Comparison of ENCODE assay signal across 9 cellular contexts in genomic region chr1:115839706-115840095, GRCh38. TPM values are rescaled to one million over a fixed set of nuclear protein-coding genes. Genes with fewer than 3 reads are reported as not detected.
DNase-seq lines count a peak whose midpoint lies in the region; ATAC-seq, FAIRE-seq and TF ChIP-seq lines count a peak whose summit lies in the region.
"Had no signal": no experiment of that assay in that cellular context is flagged by ENCODE, and none has a peak within 500 bp of the region (broad histone marks: within the 10 kb centered on the region; RNA-seq: fewer than 3 reads in every experiment).

No MANE protein-coding gene starts in this region.

- H3K36me3 ChIP-seq in GM23248 (ENCODE audit: low read depth): no peaks in the 10 kb centered on the region
- no peaks in the 10 kb centered on the region for H3K36me3 ChIP-seq in pancreas

- H3K27me3 ChIP-seq in GM23248 (replicated peaks; ENCODE audit: insufficient read depth): peaks cover 72% of the 10 kb centered on the region
- H3K27me3 ChIP-seq in pancreas: peaks cover 0 to 53% (median 31%) of the 10 kb centered on the region in 4 donors

- no peaks in the 10 kb centered on the region for H4K20me1 ChIP-seq in GM23248 (ENCODE audit: insufficient read depth)

- H3K27ac ChIP-seq in GM23248 (no peak overlapping the region), pancreas (no peak overlapping the region)

- no peak overlapping the region for H3K9ac ChIP-seq in GM23248

- intact Hi-C loops in pancreas (cut with DNase I): no loop called here

- DNase-seq in GM23248 (peak; percentile 32), NCI-H2227 (lab: John Stamatoyannopoulos, UW; ENCODE audit: unreplicated experiment) (peak; percentile 55), epithelial cell of esophagus (ENCODE audit: low read depth) (peak; percentile 19), pancreas (no peak), iPS-NIHi11 (ENCODE audit: low spot score) (no peak), kidney tubule cell (ENCODE audit: low spot score) (no peak)
- no peak for DNase-seq in activated naive CD4-positive, alpha-beta T cell treated with anti-CD3 and anti-CD28 coated beads, Interleukin-2, amount 50 U/mL, for 16 hours

- peak in 1 of 4 donors; percentile 27 for ATAC-seq in pancreas
- ATAC-seq in HG02840 (IDR thresholded peaks at IDR 0.05; ENCODE audit: low FRiP score, unreplicated experiment): no peak

- peak overlapping the region; percentile 51 for H3K4me3 ChIP-seq in GM23248
- H3K4me3 ChIP-seq in epithelial cell of esophagus (ENCODE audit: low read length): peak overlapping the region; percentile 51
- peak overlapping the region; percentile 10 to 43 (median 22) for H3K4me3 ChIP-seq in pancreas

- TF ChIP-seq CTCF in epithelial cell of esophagus (IDR thresholded peaks at IDR 0.05; ENCODE audit: insufficient read depth, low read depth, low read length, missing control alignments) (no peak), pancreas (IDR thresholded peaks at IDR 0.05) (no peak)

- no peaks in the 10 kb centered on the region for H3K4me1 ChIP-seq in GM23248 (ENCODE audit: insufficient read depth)
- H3K4me1 ChIP-seq in pancreas: peaks cover 7 to 15% (median 13%) of the 10 kb centered on the region in 3 donors

- in situ Hi-C loops in GM23248 (cut with MboI): no loop called here

- no peaks in the 10 kb centered on the region for H3F3A ChIP-seq in GM23248 (ENCODE audit: insufficient read depth)

- peak overlapping the region; percentile 69 for H2AFZ ChIP-seq in GM23248

- no peaks in the 10 kb centered on the region for H3K9me3 ChIP-seq in GM23248 (ENCODE audit: low read depth)
- H3K9me3 ChIP-seq in pancreas: no peaks in the 10 kb centered on the region

- H3K9me2 ChIP-seq in GM23248 (ENCODE audit: insufficient read depth): no peaks in the 10 kb centered on the region

- H3K79me2 ChIP-seq in GM23248 (ENCODE audit: insufficient read depth): no peaks in the 10 kb centered on the region

- WGBS in GM23248 (ENCODE audit: low coverage in 1 of 2, low lambda C conversion rate in 2 of 2, missing lambda C conversion rate in 2 of 2), 2 experiments: 3 to 4% methylated on average over 12 to 16 of the region's 16 CpGs
- WGBS in pancreas, 2 donors: 4 to 5% methylated on average over 16 of the region's 16 CpGs

- no peak for FAIRE-seq in pancreas (lab: Jason Lieb, UNC)
- FAIRE-seq: endometrium had no signal

- H3K4me2 ChIP-seq in GM23248 (ENCODE audit: unreplicated experiment): peak overlapping the region; percentile 27

RNA-seq across cellular contexts. Expression of gene NHLH2, which starts 1.2 kb away (rescaled TPM):
- not detected in 2 replicates for total RNA-seq in GM23248 (2014; rRNA removed; shearing (Covaris generic))
- polyA plus RNA-seq in GM23248 (2016; fragmentation: Nextera tagmentation; extraction: Ambion mirVana): 0.08 TPM in 1 of 2 replicates, not detected in the other
- under 1 TPM in 2 of 6 donors, not detected in 4; 0.03 to 0.06 TPM for total RNA-seq in pancreas
- under 1 TPM in 1 of 2 donors, not detected in 1; 0.12 TPM for polyA plus RNA-seq in pancreas

Comparison
In these comparisons a context has a peak if more than half of its experiments do, and no peak if none do; other contexts are left out.
1. DNase-seq: peak in GM23248 (single experiment), NCI-H2227 (single experiment) and epithelial cell of esophagus (single experiment); none in pancreas (0 of 6), iPS-NIHi11 (single experiment), kidney tubule cell (single experiment) and activated naive CD4-positive, alpha-beta T cell treated with anti-CD3 and anti-CD28 coated beads, Interleukin-2, amount 50 U/mL, for 16 hours (single experiment).
2. Peak in every context shown above with its lines, with median percentiles within 50 percentile points of each other: H3K4me3 ChIP-seq.